Comparison of ENCODE assay signal across 8 cellular contexts in the genomic region with DNA sequence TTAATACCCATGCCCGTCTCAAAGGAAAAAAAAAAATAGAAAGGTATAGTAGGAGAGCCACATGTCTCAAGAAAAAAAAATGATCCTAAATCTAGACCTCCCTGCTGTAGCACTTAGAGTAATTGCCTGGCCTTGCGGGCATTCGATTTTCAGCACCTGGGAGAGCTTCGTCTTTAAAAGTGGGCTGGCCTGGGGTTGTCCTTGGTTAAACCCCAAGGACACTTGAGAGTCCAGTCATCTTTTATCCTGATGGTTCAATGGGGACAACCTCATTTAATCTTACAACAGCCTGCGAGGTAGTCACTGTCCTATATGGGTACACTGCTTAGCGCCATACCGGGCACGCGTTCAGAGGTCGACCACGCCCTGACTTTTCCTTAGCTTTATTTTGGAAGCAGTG.
DNase-seq lines count a peak whose midpoint lies in the region; ATAC-seq and TF ChIP-seq lines count a peak whose summit lies in the region.

No MANE protein-coding gene starts in this region.

- H3K4me3 ChIP-seq in MG63 (peak overlapping the region; percentile 38), osteoblast (ENCODE audit: insufficient read depth, low read length) (peak overlapping the region; percentile 68)

- no peak overlapping the region for H3K27ac ChIP-seq in osteoblast (ENCODE audit: low read depth, low read length)

- H3K36me3 Mint-ChIP-seq in endothelial cell (ENCODE audit: low read depth, unreplicated experiment): no peaks in the 10 kb centered on the region

- H3K36me3 ChIP-seq in MG63: no peaks in the 10 kb centered on the region
- no peaks in the 10 kb centered on the region for H3K36me3 ChIP-seq in osteoblast (ENCODE audit: insufficient read depth, low read length)

- H3K27me3 ChIP-seq in MG63 (no peaks in the 10 kb centered on the region), osteoblast (ENCODE audit: insufficient read depth, low read length) (peaks cover 5% of the 10 kb centered on the region)

- peak overlapping the region; percentile 86 for H2AFZ ChIP-seq in osteoblast (ENCODE audit: low read length)

- DNase-seq in MG63: no peak
- no peak for DNase-seq in endothelial cell (ENCODE audit: low spot score)
- DNase-seq in osteoblast (ENCODE audit: insufficient read length, low spot score, missing footprints): peak; percentile 66
- no peak for DNase-seq in RKO (ENCODE audit: low spot score)
- DNase-seq in NCI-H510A (lab: John Stamatoyannopoulos, UW): no peak

- peak overlapping the region; percentile 91 for H3K4me2 ChIP-seq in osteoblast (ENCODE audit: insufficient read depth, low read length)

- no peaks in the 10 kb centered on the region for H3K9me3 ChIP-seq in MG63
- H3K9me3 ChIP-seq in osteoblast (ENCODE audit: low read depth, low read length): no peaks in the 10 kb centered on the region

- peaks cover 16% of the 10 kb centered on the region for H3K4me1 ChIP-seq in osteoblast (ENCODE audit: insufficient read depth, low read length)

- ATAC-seq in GM18909 (IDR thresholded peaks at IDR 0.05; ENCODE audit: poor library complexity, unreplicated experiment): peak; percentile 4
- ATAC-seq in HG03280 (IDR thresholded peaks at IDR 0.05; ENCODE audit: unreplicated experiment): no peak
- ATAC-seq in HG02623 (IDR thresholded peaks at IDR 0.05; ENCODE audit: unreplicated experiment): no peak

- no peaks in the 10 kb centered on the region for H4K20me1 ChIP-seq in osteoblast (ENCODE audit: insufficient read depth, low read length)

- peaks cover 27% of the 10 kb centered on the region for H3K4me1 Mint-ChIP-seq in endothelial cell (ENCODE audit: unreplicated experiment)

- TF ChIP-seq CTCF in endothelial cell (IDR thresholded peaks at IDR 0.05; ENCODE audit: unreplicated experiment): no peak
- no peak for TF ChIP-seq CTCF in osteoblast (IDR thresholded peaks at IDR 0.05; ENCODE audit: extremely low read depth, low read depth, low read length)

- no peaks in the 10 kb centered on the region for H3K79me2 ChIP-seq in osteoblast (ENCODE audit: insufficient read depth, low read length)

- no peaks in the 10 kb centered on the region for H3K9me3 Mint-ChIP-seq in endothelial cell (ENCODE audit: unreplicated experiment)

- no peaks in the 10 kb centered on the region for H3K27me3 Mint-ChIP-seq in endothelial cell (ENCODE audit: unreplicated experiment)

- no peak overlapping the region for H3K27ac Mint-ChIP-seq in endothelial cell (ENCODE audit: unreplicated experiment)

- peak overlapping the region; percentile 66 for H3K4me3 Mint-ChIP-seq in endothelial cell (ENCODE audit: unreplicated experiment)
